28 cellular contexts compared by ENCODE assay signal in the genomic region with DNA sequence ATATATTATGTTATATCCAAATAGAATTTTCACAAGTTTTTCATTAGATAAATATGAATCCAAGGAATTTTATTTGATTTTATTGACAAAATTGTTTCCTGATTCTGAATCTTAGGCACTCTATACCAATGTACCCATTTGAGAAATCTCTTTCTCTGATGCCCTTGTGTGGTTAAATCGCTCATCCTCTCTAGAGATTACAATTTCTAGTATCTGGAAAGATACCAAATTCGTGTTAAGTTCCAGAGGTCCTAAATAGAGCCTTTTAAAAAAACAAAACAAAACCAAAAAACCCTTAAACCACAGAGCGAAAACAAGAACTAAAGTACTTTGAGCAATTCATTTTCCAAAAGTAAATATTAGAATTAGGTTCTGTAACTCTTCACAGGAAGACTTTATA. TPM values are rescaled to one million over a fixed set of nuclear protein-coding genes. Genes with fewer than 3 reads are reported as not detected.
A peak's percentile ranks its signal among the peaks of the same experiment; 100 is the strongest.
DNase-seq lines count a peak whose midpoint lies in the region; ATAC-seq and TF ChIP-seq lines count a peak whose summit lies in the region.
"Had no signal": no experiment of that assay in that cellular context is flagged by ENCODE, and none has a peak within 500 bp of the region (broad histone marks: within the 10 kb centered on the region; RNA-seq: fewer than 3 reads in every experiment).

No MANE protein-coding gene starts in this region.

- H3K4me1 Mint-ChIP-seq in activated CD4-positive, alpha-beta memory T cell treated with anti-CD3 and anti-CD28 coated beads for 36 hours (ENCODE audit: low read depth): peaks cover 84% of the 10 kb centered on the region
- H3K4me1 Mint-ChIP-seq in activated CD4-positive, alpha-beta memory T cell treated with anti-CD3 and anti-CD28 coated beads, Interleukin-2, amount 10 ng/mL, durations not matched to agents 7 days and 5 days: peaks cover 76% of the 10 kb centered on the region
- peaks cover 95% of the 10 kb centered on the region for H3K4me1 Mint-ChIP-seq in CD8-positive, alpha-beta T cell (ENCODE audit: low read depth)
- H3K4me1 Mint-ChIP-seq in activated T-helper 1 cell treated with anti-CD3 and anti-CD28 coated beads, Interleukin-12 subunit alpha, Interleukin-12 subunit beta, Interleukin-2, Interleukin-4 antibody, amounts not matched to agents 30 ng/mL and 10 ng/mL and 1 ng/mL, durations not matched to agents 14 hours and 24 hours and 36 hours (ENCODE audit: low read depth): peaks cover 100% of the 10 kb centered on the region

- CTCF ChIA-PET in activated CD4-positive, alpha-beta memory T cell treated with anti-CD3 and anti-CD28 coated beads for 36 hours (lab: Charles Lee): interaction anchor here (1.5 to 2.9 kb wide), 2 partner anchors 10 to 16 kb away, joined by 3 to 7 read pairs; no protein-coding TSS in a partner anchor
- CTCF ChIA-PET in activated CD4-positive, alpha-beta memory T cell treated with anti-CD3 and anti-CD28 coated beads, Interleukin-2, amount 10 ng/mL, durations not matched to agents 7 days and 5 days (lab: Charles Lee): interaction anchor here (2.4 kb wide), 1 partner anchor 15 kb away, joined by 9 read pairs; no protein-coding TSS in a partner anchor
- CTCF ChIA-PET in CD8-positive, alpha-beta T cell (lab: Charles Lee): interaction anchor here (1.2 kb wide), 1 partner anchor 154 kb away, joined by 3 read pairs; no protein-coding TSS in a partner anchor

- TF ChIP-seq CTCF in CD8-positive, alpha-beta T cell (IDR thresholded peaks at IDR 0.05): no peak

- peaks cover 85% of the 10 kb centered on the region for H3K4me1 ChIP-seq in CD8-positive, alpha-beta T cell (ENCODE audit: insufficient read depth, low read length)
- H3K4me1 ChIP-seq: A549, colonic mucosa, tibial nerve had no signal

- H3K4me3 ChIP-seq in CD8-positive, alpha-beta T cell (ENCODE audit: low read depth, low read length): no peak overlapping the region
- H3K4me3 ChIP-seq: A549, colonic mucosa, GM23248, tibial nerve had no signal

- no peaks in the 10 kb centered on the region for H3K27me3 Mint-ChIP-seq in activated CD4-positive, alpha-beta memory T cell treated with anti-CD3 and anti-CD28 coated beads for 36 hours
- H3K27me3 Mint-ChIP-seq in activated CD4-positive, alpha-beta memory T cell treated with anti-CD3 and anti-CD28 coated beads, Interleukin-2, amount 10 ng/mL, durations not matched to agents 7 days and 5 days: no peaks in the 10 kb centered on the region
- H3K27me3 Mint-ChIP-seq in CD8-positive, alpha-beta T cell (ENCODE audit: low read depth): no peaks in the 10 kb centered on the region
- no peaks in the 10 kb centered on the region for H3K27me3 Mint-ChIP-seq in activated T-helper 1 cell treated with anti-CD3 and anti-CD28 coated beads, Interleukin-12 subunit alpha, Interleukin-12 subunit beta, Interleukin-2, Interleukin-4 antibody, amounts not matched to agents 30 ng/mL and 10 ng/mL and 1 ng/mL, durations not matched to agents 14 hours and 24 hours and 36 hours (ENCODE audit: insufficient read depth)
- H3K27me3 Mint-ChIP-seq: activated B cell treated with CpG ODN at 0.5 μM for 24 hours; effector memory CD8-positive, alpha-beta T cell had no signal

- H3K4me3 Mint-ChIP-seq in activated CD4-positive, alpha-beta memory T cell treated with anti-CD3 and anti-CD28 coated beads for 36 hours: no peak overlapping the region
- no peak overlapping the region for H3K4me3 Mint-ChIP-seq in activated CD4-positive, alpha-beta memory T cell treated with anti-CD3 and anti-CD28 coated beads, Interleukin-2, amount 10 ng/mL, durations not matched to agents 7 days and 5 days
- peak overlapping the region; percentile 67 for H3K4me3 Mint-ChIP-seq in CD8-positive, alpha-beta T cell
- peak overlapping the region; percentile 41 for H3K4me3 Mint-ChIP-seq in activated T-helper 1 cell treated with anti-CD3 and anti-CD28 coated beads, Interleukin-12 subunit alpha, Interleukin-12 subunit beta, Interleukin-2, Interleukin-4 antibody, amounts not matched to agents 30 ng/mL and 10 ng/mL and 1 ng/mL, durations not matched to agents 14 hours and 24 hours and 36 hours
- H3K4me3 Mint-ChIP-seq: activated B cell treated with CpG ODN at 0.5 μM for 24 hours; effector memory CD8-positive, alpha-beta T cell had no signal

- no peak for ATAC-seq in CD8-positive, alpha-beta T cell
- ATAC-seq: A549; effector memory CD8-positive, alpha-beta T cell; Panc1; right cardiac atrium had no signal

- peaks cover 4% of the 10 kb centered on the region for H3K36me3 ChIP-seq in CD8-positive, alpha-beta T cell (ENCODE audit: insufficient read depth, low read length)
- H3K36me3 ChIP-seq: colonic mucosa had no signal

- H3K36me3 Mint-ChIP-seq in activated CD4-positive, alpha-beta memory T cell treated with anti-CD3 and anti-CD28 coated beads for 36 hours: peaks cover 88% of the 10 kb centered on the region
- peaks cover 80% of the 10 kb centered on the region for H3K36me3 Mint-ChIP-seq in activated CD4-positive, alpha-beta memory T cell treated with anti-CD3 and anti-CD28 coated beads, Interleukin-2, amount 10 ng/mL, durations not matched to agents 7 days and 5 days (ENCODE audit: low read depth)
- peaks cover 73% of the 10 kb centered on the region for H3K36me3 Mint-ChIP-seq in CD8-positive, alpha-beta T cell
- H3K36me3 Mint-ChIP-seq in activated T-helper 1 cell treated with anti-CD3 and anti-CD28 coated beads, Interleukin-12 subunit alpha, Interleukin-12 subunit beta, Interleukin-2, Interleukin-4 antibody, amounts not matched to agents 30 ng/mL and 10 ng/mL and 1 ng/mL, durations not matched to agents 14 hours and 24 hours and 36 hours (ENCODE audit: low read depth): peaks cover 84% of the 10 kb centered on the region

- DNase-seq in activated CD4-positive, alpha-beta memory T cell treated with anti-CD3 and anti-CD28 coated beads for 36 hours: no peak
- DNase-seq in activated CD4-positive, alpha-beta memory T cell treated with anti-CD3 and anti-CD28 coated beads, Interleukin-2, amount 10 ng/mL, durations not matched to agents 7 days and 5 days: no peak
- no peak for DNase-seq in CD8-positive, alpha-beta T cell
- no peak for DNase-seq in activated T-helper 1 cell treated with anti-CD3 and anti-CD28 coated beads, Interleukin-12 subunit alpha, Interleukin-12 subunit beta, Interleukin-2, Interleukin-4 antibody, amounts not matched to agents 30 ng/mL and 10 ng/mL and 1 ng/mL, durations not matched to agents 14 hours and 24 hours and 36 hours (ENCODE audit: low spot score)
- DNase-seq in myocyte (ENCODE audit: low read depth): peak; percentile 17
- DNase-seq in UCSD-AML1 (lab: John Stamatoyannopoulos, UW; ENCODE audit: unreplicated experiment): no peak
- no peak for DNase-seq in Kasumi-1 (lab: John Stamatoyannopoulos, UW)
- DNase-seq in OCI-M2 (lab: John Stamatoyannopoulos, UW; ENCODE audit: unreplicated experiment): no peak
- DNase-seq: activated B cell treated with CpG ODN at 0.5 μM for 24 hours; activated CD8-positive, alpha-beta memory T cell treated with anti-CD3 and anti-CD28 coated beads for 24 hours; colonic mucosa; DMS 273 treated with DMSO at 0.1 percent for 48 hours; effector memory CD8-positive, alpha-beta T cell; EL; GM23248; head of caudate nucleus; Karpas-422; NCI-H1436 treated with DMSO at 0.1 percent for 48 hours; NCI-H2107; NCI-H345; right cardiac atrium; SHP77; stimulated activated CD8-positive, alpha-beta memory T cell treated with anti-CD3 and anti-CD28 coated beads, Interleukin-4, amount 100 ng/mL, for 48 hours; T-helper 9 cell had no signal

- H3K27ac Mint-ChIP-seq in activated CD4-positive, alpha-beta memory T cell treated with anti-CD3 and anti-CD28 coated beads for 36 hours: peak overlapping the region; percentile 67
- no peak overlapping the region for H3K27ac Mint-ChIP-seq in activated CD4-positive, alpha-beta memory T cell treated with anti-CD3 and anti-CD28 coated beads, Interleukin-2, amount 10 ng/mL, durations not matched to agents 7 days and 5 days
- H3K27ac Mint-ChIP-seq in CD8-positive, alpha-beta T cell: peak overlapping the region; percentile 93
- peak overlapping the region; percentile 59 for H3K27ac Mint-ChIP-seq in activated T-helper 1 cell treated with anti-CD3 and anti-CD28 coated beads, Interleukin-12 subunit alpha, Interleukin-12 subunit beta, Interleukin-2, Interleukin-4 antibody, amounts not matched to agents 30 ng/mL and 10 ng/mL and 1 ng/mL, durations not matched to agents 14 hours and 24 hours and 36 hours
- H3K27ac Mint-ChIP-seq: activated B cell treated with CpG ODN at 0.5 μM for 24 hours had no signal

- no peaks in the 10 kb centered on the region for H3K9me3 Mint-ChIP-seq in activated CD4-positive, alpha-beta memory T cell treated with anti-CD3 and anti-CD28 coated beads for 36 hours
- H3K9me3 Mint-ChIP-seq in activated CD4-positive, alpha-beta memory T cell treated with anti-CD3 and anti-CD28 coated beads, Interleukin-2, amount 10 ng/mL, durations not matched to agents 7 days and 5 days: no peaks in the 10 kb centered on the region
- H3K9me3 Mint-ChIP-seq in CD8-positive, alpha-beta T cell: no peaks in the 10 kb centered on the region
- H3K9me3 Mint-ChIP-seq in activated T-helper 1 cell treated with anti-CD3 and anti-CD28 coated beads, Interleukin-12 subunit alpha, Interleukin-12 subunit beta, Interleukin-2, Interleukin-4 antibody, amounts not matched to agents 30 ng/mL and 10 ng/mL and 1 ng/mL, durations not matched to agents 14 hours and 24 hours and 36 hours: no peaks in the 10 kb centered on the region
- H3K9me3 Mint-ChIP-seq: activated B cell treated with CpG ODN at 0.5 μM for 24 hours; effector memory CD8-positive, alpha-beta T cell had no signal

- POLR2A ChIA-PET in activated CD4-positive, alpha-beta memory T cell treated with anti-CD3 and anti-CD28 coated beads for 36 hours (lab: Charles Lee): interaction anchor here (1.2 to 2.5 kb wide), 2 partner anchors 16 to 25 kb away, joined by 5 to 8 read pairs; no protein-coding TSS in a partner anchor
- POLR2A ChIA-PET in activated CD4-positive, alpha-beta memory T cell treated with anti-CD3 and anti-CD28 coated beads, Interleukin-2, amount 10 ng/mL, durations not matched to agents 7 days and 5 days (lab: Charles Lee): interaction anchor here (1.2 to 3.1 kb wide), 4 partner anchors 12 to 27 kb away, joined by 4 to 12 read pairs (median 6); no protein-coding TSS in a partner anchor
- POLR2A ChIA-PET in CD8-positive, alpha-beta T cell (lab: Charles Lee): interaction anchor here (3.9 to 4.5 kb wide), 2 partner anchors 25 to 40 kb away, joined by 10 to 16 read pairs; no protein-coding TSS in a partner anchor

- no peaks in the 10 kb centered on the region for H3K9me3 ChIP-seq in CD8-positive, alpha-beta T cell (ENCODE audit: low read length)
- H3K9me3 ChIP-seq: A549, colonic mucosa, neutrophil, tibial nerve had no signal

- no peaks in the 10 kb centered on the region for H3K27me3 ChIP-seq in CD8-positive, alpha-beta T cell (ENCODE audit: insufficient read depth, low read length)
- H3K27me3 ChIP-seq: colonic mucosa, neutrophil, tibial nerve had no signal

- no peak overlapping the region for H3K27ac ChIP-seq in CD8-positive, alpha-beta T cell (ENCODE audit: low read depth, low read length)
- H3K27ac ChIP-seq: A549, colonic mucosa, GM23248, neutrophil, tibial nerve had no signal

- intact Hi-C loops in activated CD4-positive, alpha-beta memory T cell treated with anti-CD3 and anti-CD28 coated beads for 36 hours (cut with micrococcal nuclease): no loop called here
- intact Hi-C loops in CD8-positive, alpha-beta T cell (cut with DNase I, micrococcal nuclease): loop anchor here in 1 of 2 experiments (5.0 kb wide), 1 partner anchor 37 kb away; no protein-coding TSS in a partner anchor
- intact Hi-C loops in activated T-helper 1 cell treated with anti-CD3 and anti-CD28 coated beads, Interleukin-12 subunit alpha, Interleukin-12 subunit beta, Interleukin-2, Interleukin-4 antibody, amounts not matched to agents 30 ng/mL and 10 ng/mL and 1 ng/mL, durations not matched to agents 14 hours and 24 hours and 36 hours (cut with micrococcal nuclease): loop anchor here (5.0 to 10.0 kb wide), 3 partner anchors 37 to 1530 kb away; partner anchors contain the start of gene EFHB

RNA-seq across cellular contexts. Expression of gene SATB1, which starts 20.0 kb away (rescaled TPM):
- 100 to 1,000 TPM; 546 to 561 TPM for total RNA-seq in activated CD4-positive, alpha-beta memory T cell treated with anti-CD3 and anti-CD28 coated beads for 36 hours
- total RNA-seq in activated CD4-positive, alpha-beta memory T cell treated with anti-CD3 and anti-CD28 coated beads, Interleukin-2, amount 10 ng/mL, durations not matched to agents 7 days and 5 days: 100 to 1,000 TPM; 263 to 267 TPM
- total RNA-seq in CD8-positive, alpha-beta T cell: 100 to 1,000 TPM; 333 to 346 TPM
- total RNA-seq in activated T-helper 1 cell treated with anti-CD3 and anti-CD28 coated beads, Interleukin-12 subunit alpha, Interleukin-12 subunit beta, Interleukin-2, Interleukin-4 antibody, amounts not matched to agents 30 ng/mL and 10 ng/mL and 1 ng/mL, durations not matched to agents 14 hours and 24 hours and 36 hours: 679 and 686 TPM in 2 replicates
- 6.7 and 15.0 TPM in 2 replicates for total RNA-seq in myocyte
- 4.6 TPM for polyA plus RNA-seq in myocyte (2012)

Comparison
In these comparisons a context has a peak if more than half of its experiments do, and no peak if none do; other contexts are left out.
1. H3K4me3 Mint-ChIP-seq: peak in CD8-positive, alpha-beta T cell (single experiment) and activated T-helper 1 cell treated with anti-CD3 and anti-CD28 coated beads, Interleukin-12 subunit alpha, Interleukin-12 subunit beta, Interleukin-2, Interleukin-4 antibody, amounts not matched to agents 30 ng/mL and 10 ng/mL and 1 ng/mL, durations not matched to agents 14 hours and 24 hours and 36 hours (single experiment); none in activated CD4-positive, alpha-beta memory T cell treated with anti-CD3 and anti-CD28 coated beads for 36 hours (single experiment) and activated CD4-positive, alpha-beta memory T cell treated with anti-CD3 and anti-CD28 coated beads, Interleukin-2, amount 10 ng/mL, durations not matched to agents 7 days and 5 days (single experiment).
2. RNA of gene SATB1, which starts 20.0 kb away (total RNA-seq): 679 to 686 TPM in activated T-helper 1 cell treated with anti-CD3 and anti-CD28 coated beads, Interleukin-12 subunit alpha, Interleukin-12 subunit beta, Interleukin-2, Interleukin-4 antibody, amounts not matched to agents 30 ng/mL and 10 ng/mL and 1 ng/mL, durations not matched to agents 14 hours and 24 hours and 36 hours, 546 to 561 TPM in activated CD4-positive, alpha-beta memory T cell treated with anti-CD3 and anti-CD28 coated beads for 36 hours, 333 to 346 TPM in CD8-positive, alpha-beta T cell and 263 to 267 TPM in activated CD4-positive, alpha-beta memory T cell treated with anti-CD3 and anti-CD28 coated beads, Interleukin-2, amount 10 ng/mL, durations not matched to agents 7 days and 5 days; 6.7 to 15.0 TPM in myocyte; every median in the first group is over 10 times any median in the second.